4 cellular contexts compared by ENCODE assay signal in the genomic region with DNA sequence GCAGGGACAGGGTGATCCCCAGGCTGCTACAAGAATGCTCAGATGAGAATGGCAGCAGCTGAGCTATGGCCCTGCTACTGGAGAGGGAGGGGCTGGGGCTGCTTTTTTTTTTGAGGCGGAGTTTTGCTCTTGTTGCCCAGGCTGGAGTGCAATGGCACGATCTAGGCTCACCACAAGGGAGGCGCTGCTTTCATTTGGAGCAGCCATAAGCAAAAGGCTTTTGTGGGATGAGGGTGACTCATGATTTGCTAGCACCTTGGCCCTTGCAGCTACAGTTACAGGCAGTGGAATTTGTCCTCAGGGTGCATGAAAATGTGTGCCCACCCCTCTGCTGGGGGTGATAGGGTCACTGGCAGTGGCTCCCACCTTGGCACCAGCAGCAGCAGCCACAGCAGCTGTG.
TF ChIP-seq lines count a peak whose summit lies in the region.

No MANE protein-coding gene starts in this region.

TF ChIP-seq in GM23338, 12 proteins besides CTCF, POLR2A, EP300 and RAD21 (continues in another document):
- TF ChIP-seq CREB1 (CRISPR knock-in tag; IDR thresholded peaks at IDR 0.05; ENCODE audit: low read depth), result no peak
- no peak for TF ChIP-seq POLR2AphosphoS5 (IDR thresholded peaks at IDR 0.05; ENCODE audit: low read depth)
- no peak for TF ChIP-seq EZH2phosphoT487 (IDR thresholded peaks at IDR 0.05; ENCODE audit: unreplicated experiment)
- TF ChIP-seq ZNF114 (CRISPR knock-in tag; IDR thresholded peaks at IDR 0.05), result no peak
- TF ChIP-seq NANOG (IDR thresholded peaks at IDR 0.05; ENCODE audit: borderline replicate concordance), result no peak
- no peak for TF ChIP-seq JUNB (IDR thresholded peaks at IDR 0.05; ENCODE audit: unreplicated experiment)

TF ChIP-seq in K562, 482 proteins besides CTCF, POLR2A, EP300 and RAD21 (continues in another document):
- TF ChIP-seq NFIC (IDR thresholded peaks at IDR 0.05), result no peak
- TF ChIP-seq CCAR2 (IDR thresholded peaks at IDR 0.05; ENCODE audit: low read depth, low read length), result no peak
- no peak for TF ChIP-seq LCOR (CRISPR knock-in tag; IDR thresholded peaks at IDR 0.05)
- no peak for TF ChIP-seq EWSR1 (IDR thresholded peaks at IDR 0.05; ENCODE audit: borderline replicate concordance, low read depth, partially characterized antibody)
- TF ChIP-seq, protein P1, sequence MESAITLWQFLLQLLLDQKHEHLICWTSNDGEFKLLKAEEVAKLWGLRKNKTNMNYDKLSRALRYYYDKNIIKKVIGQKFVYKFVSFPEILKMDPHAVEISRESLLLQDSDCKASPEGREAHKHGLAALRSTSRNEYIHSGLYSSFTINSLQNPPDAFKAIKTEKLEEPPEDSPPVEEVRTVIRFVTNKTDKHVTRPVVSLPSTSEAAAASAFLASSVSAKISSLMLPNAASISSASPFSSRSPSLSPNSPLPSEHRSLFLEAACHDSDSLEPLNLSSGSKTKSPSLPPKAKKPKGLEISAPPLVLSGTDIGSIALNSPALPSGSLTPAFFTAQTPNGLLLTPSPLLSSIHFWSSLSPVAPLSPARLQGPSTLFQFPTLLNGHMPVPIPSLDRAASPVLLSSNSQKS (CRISPR knock-in tag; IDR thresholded peaks at IDR 0.05), result no peak
- no peak for TF ChIP-seq ZNF668 (CRISPR knock-in tag; IDR thresholded peaks at IDR 0.05)
- TF ChIP-seq SETDB1 (IDR thresholded peaks at IDR 0.05; ENCODE audit: low read length), result no peak
- TF ChIP-seq ZNF79 (CRISPR knock-in tag; IDR thresholded peaks at IDR 0.05; ENCODE audit: low read depth), result no peak
- TF ChIP-seq SAP30 (IDR thresholded peaks at IDR 0.05; ENCODE audit: borderline replicate concordance, insufficient read depth, low read depth, low read length, poor library complexity, severe bottlenecking), result no peak
- TF ChIP-seq SMAD2 (IDR thresholded peaks at IDR 0.05; ENCODE audit: low read depth, low read length), result no peak
- no peak for TF ChIP-seq PURB (CRISPR knock-in tag; IDR thresholded peaks at IDR 0.05; ENCODE audit: low read depth)
- TF ChIP-seq, protein P2, sequence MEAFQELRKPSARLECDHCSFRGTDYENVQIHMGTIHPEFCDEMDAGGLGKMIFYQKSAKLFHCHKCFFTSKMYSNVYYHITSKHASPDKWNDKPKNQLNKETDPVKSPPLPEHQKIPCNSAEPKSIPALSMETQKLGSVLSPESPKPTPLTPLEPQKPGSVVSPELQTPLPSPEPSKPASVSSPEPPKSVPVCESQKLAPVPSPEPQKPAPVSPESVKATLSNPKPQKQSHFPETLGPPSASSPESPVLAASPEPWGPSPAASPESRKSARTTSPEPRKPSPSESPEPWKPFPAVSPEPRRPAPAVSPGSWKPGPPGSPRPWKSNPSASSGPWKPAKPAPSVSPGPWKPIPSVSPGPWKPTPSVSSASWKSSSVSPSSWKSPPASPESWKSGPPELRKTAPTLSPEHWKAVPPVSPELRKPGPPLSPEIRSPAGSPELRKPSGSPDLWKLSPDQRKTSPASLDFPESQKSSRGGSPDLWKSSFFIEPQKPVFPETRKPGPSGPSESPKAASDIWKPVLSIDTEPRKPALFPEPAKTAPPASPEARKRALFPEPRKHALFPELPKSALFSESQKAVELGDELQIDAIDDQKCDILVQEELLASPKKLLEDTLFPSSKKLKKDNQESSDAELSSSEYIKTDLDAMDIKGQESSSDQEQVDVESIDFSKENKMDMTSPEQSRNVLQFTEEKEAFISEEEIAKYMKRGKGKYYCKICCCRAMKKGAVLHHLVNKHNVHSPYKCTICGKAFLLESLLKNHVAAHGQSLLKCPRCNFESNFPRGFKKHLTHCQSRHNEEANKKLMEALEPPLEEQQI (IDR thresholded peaks at IDR 0.05), result no peak
- no peak for TF ChIP-seq RBM14 (IDR thresholded peaks at IDR 0.05; ENCODE audit: borderline replicate concordance, insufficient read depth, low read depth, low read length)

TF ChIP-seq in HepG2, 621 proteins besides CTCF, POLR2A, EP300 and RAD21:
- no peak for TF ChIP-seq YEATS4 (CRISPR knock-in tag; IDR thresholded peaks at IDR 0.05; ENCODE audit: borderline replicate concordance)
- TF ChIP-seq MLLT10 (CRISPR knock-in tag; IDR thresholded peaks at IDR 0.05), result no peak
- TF ChIP-seq ZSCAN31 (CRISPR knock-in tag; IDR thresholded peaks at IDR 0.05; ENCODE audit: low read depth), result no peak
- no peak for TF ChIP-seq ZNF251 (CRISPR knock-in tag; IDR thresholded peaks at IDR 0.05)
- TF ChIP-seq ZNF549 (CRISPR knock-in tag; IDR thresholded peaks at IDR 0.05), result no peak
- TF ChIP-seq SALL1 (CRISPR knock-in tag; IDR thresholded peaks at IDR 0.05), result no peak
- no peak for TF ChIP-seq TBX3 (IDR thresholded peaks at IDR 0.05; ENCODE audit: borderline replicate concordance)
- no peak for TF ChIP-seq TRIM24 (CRISPR knock-in tag; IDR thresholded peaks at IDR 0.05)
- no peak for TF ChIP-seq MTA1 (CRISPR knock-in tag; IDR thresholded peaks at IDR 0.05; ENCODE audit: borderline replicate concordance)
- TF ChIP-seq, protein P3, sequence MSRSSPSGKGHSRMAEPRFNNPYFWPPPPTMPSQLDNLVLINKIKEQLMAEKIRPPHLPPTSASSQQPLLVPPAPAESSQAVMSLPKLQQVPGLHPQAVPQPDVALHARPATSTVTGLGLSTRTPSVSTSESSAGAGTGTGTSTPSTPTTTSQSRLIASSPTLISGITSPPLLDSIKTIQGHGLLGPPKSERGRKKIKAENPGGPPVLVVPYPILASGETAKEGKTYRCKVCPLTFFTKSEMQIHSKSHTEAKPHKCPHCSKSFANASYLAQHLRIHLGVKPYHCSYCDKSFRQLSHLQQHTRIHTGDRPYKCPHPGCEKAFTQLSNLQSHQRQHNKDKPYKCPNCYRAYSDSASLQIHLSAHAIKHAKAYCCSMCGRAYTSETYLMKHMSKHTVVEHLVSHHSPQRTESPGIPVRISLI (CRISPR knock-in tag; IDR thresholded peaks at IDR 0.05; ENCODE audit: borderline replicate concordance), result no peak
TF ChIP-seq in HepG2: peak in this region for 0.

TF ChIP-seq in HEK293T, 16 proteins besides CTCF, POLR2A, EP300 and RAD21:
- TF ChIP-seq SUZ12 (IDR thresholded peaks at IDR 0.05) (no peak), FOXK2 (IDR thresholded peaks at IDR 0.05) (no peak), NFRKB (IDR thresholded peaks at IDR 0.05) (no peak), FOXA1 (IDR thresholded peaks at IDR 0.05) (no peak), HDGF (IDR thresholded peaks at IDR 0.05; ENCODE audit: borderline replicate concordance) (no peak), CTBP1 (IDR thresholded peaks at IDR 0.05; ENCODE audit: borderline replicate concordance) (no peak), TARDBP (IDR thresholded peaks at IDR 0.05) (no peak), BHLHE40 (IDR thresholded peaks at IDR 0.05; ENCODE audit: borderline replicate concordance) (no peak), LEF1 (IDR thresholded peaks at IDR 0.05; ENCODE audit: borderline replicate concordance) (no peak)
